In genomic region chr1:40633563-40634376, GRCh38 we compare ENCODE assay signal across 1 cellular context.
A peak's percentile ranks its signal among the peaks of the same experiment; 100 is the strongest.
TF ChIP-seq lines count a peak whose summit lies in the region.

No MANE protein-coding gene starts in this region.

TF ChIP-seq in K562, 482 proteins besides CTCF, POLR2A, EP300 and RAD21 (continued from another document and continues in another):
- TF ChIP-seq ZBTB40 (IDR thresholded peaks at IDR 0.05) (peak; percentile 80), ZBTB40 (CRISPR knock-in tag; IDR thresholded peaks at IDR 0.05) (no peak), ZNF133 (CRISPR knock-in tag; IDR thresholded peaks at IDR 0.05) (no peak), CBX1 (IDR thresholded peaks at IDR 0.05; ENCODE audit: low read depth) (no peak), RBM15 (IDR thresholded peaks at IDR 0.05; ENCODE audit: insufficient read depth, low read length) (no peak), CEBPZ (IDR thresholded peaks at IDR 0.05; ENCODE audit: borderline replicate concordance, low read depth, low read length) (no peak), ESRRB (CRISPR knock-in tag; IDR thresholded peaks at IDR 0.05; ENCODE audit: borderline replicate concordance) (no peak), NR2C1 (IDR thresholded peaks at IDR 0.05) (no peak), NR2C1 (tag; IDR thresholded peaks at IDR 0.05) (no peak), ZNF174 (CRISPR knock-in tag; IDR thresholded peaks at IDR 0.05) (no peak), ZNF444 (CRISPR knock-in tag; IDR thresholded peaks at IDR 0.05) (no peak), DEAF1 (CRISPR knock-in tag; IDR thresholded peaks at IDR 0.05) (no peak), ZBTB17 (CRISPR knock-in tag; IDR thresholded peaks at IDR 0.05) (no peak), ARID2 (IDR thresholded peaks at IDR 0.05) (no peak), SP1 (CRISPR knock-in tag; IDR thresholded peaks at IDR 0.05) (no peak), GABPB1 (CRISPR knock-in tag; IDR thresholded peaks at IDR 0.05) (peak; percentile 21; the same call in 1 of the 2 replicates), CBX2 (IDR thresholded peaks at IDR 0.05; ENCODE audit: insufficient read depth, low read length, poor library complexity, severe bottlenecking) (no peak), NCOA2 (IDR thresholded peaks at IDR 0.05; ENCODE audit: partially characterized antibody in 2 of 2) (no peak), CTBP1 (IDR thresholded peaks at IDR 0.05; ENCODE audit: borderline replicate concordance) (peak; percentile 97), NCOA6 (IDR thresholded peaks at IDR 0.05) (no peak), CREB5 (CRISPR knock-in tag; IDR thresholded peaks at IDR 0.05) (no peak), ZNF717 (CRISPR knock-in tag; IDR thresholded peaks at IDR 0.05) (no peak), ZNF143 (CRISPR knock-in tag; IDR thresholded peaks at IDR 0.05) (no peak), ZNF644 (tag; IDR thresholded peaks at IDR 0.05; ENCODE audit: low read depth) (no peak), THRB (CRISPR knock-in tag; conservative IDR thresholded peaks at IDR 0.05) (no peak), STAT5A (IDR thresholded peaks at IDR 0.05; ENCODE audit: borderline replicate concordance, low read length) (peak; percentile 34; the same call in 1 of the 2 replicates), FOXJ2 (tag; IDR thresholded peaks at IDR 0.05) (peak; percentile 61; the same call in 1 of the 2 replicates), BRF2 (IDR thresholded peaks at IDR 0.05; ENCODE audit: borderline replicate concordance, insufficient read depth, insufficient read length) (no peak), ZEB2 (IDR thresholded peaks at IDR 0.05) (peak; percentile 47; the same call in 1 of the 2 replicates), THAP12 (CRISPR knock-in tag; IDR thresholded peaks at IDR 0.05) (no peak), ZNF77 (CRISPR knock-in tag; IDR thresholded peaks at IDR 0.05) (no peak), BRD9 (IDR thresholded peaks at IDR 0.05; ENCODE audit: low read depth, partially characterized antibody) (no peak), FOXJ3 (CRISPR knock-in tag; IDR thresholded peaks at IDR 0.05) (no peak), TRIM28 (IDR thresholded peaks at IDR 0.05) (0 out of 2 replicates have a peak, but pooled peaks have one; percentile 44), MTF1 (CRISPR knock-in tag; IDR thresholded peaks at IDR 0.05; ENCODE audit: borderline replicate concordance) (no peak)
